ENCODE assay signal across 1 cellular context in the genomic region with DNA sequence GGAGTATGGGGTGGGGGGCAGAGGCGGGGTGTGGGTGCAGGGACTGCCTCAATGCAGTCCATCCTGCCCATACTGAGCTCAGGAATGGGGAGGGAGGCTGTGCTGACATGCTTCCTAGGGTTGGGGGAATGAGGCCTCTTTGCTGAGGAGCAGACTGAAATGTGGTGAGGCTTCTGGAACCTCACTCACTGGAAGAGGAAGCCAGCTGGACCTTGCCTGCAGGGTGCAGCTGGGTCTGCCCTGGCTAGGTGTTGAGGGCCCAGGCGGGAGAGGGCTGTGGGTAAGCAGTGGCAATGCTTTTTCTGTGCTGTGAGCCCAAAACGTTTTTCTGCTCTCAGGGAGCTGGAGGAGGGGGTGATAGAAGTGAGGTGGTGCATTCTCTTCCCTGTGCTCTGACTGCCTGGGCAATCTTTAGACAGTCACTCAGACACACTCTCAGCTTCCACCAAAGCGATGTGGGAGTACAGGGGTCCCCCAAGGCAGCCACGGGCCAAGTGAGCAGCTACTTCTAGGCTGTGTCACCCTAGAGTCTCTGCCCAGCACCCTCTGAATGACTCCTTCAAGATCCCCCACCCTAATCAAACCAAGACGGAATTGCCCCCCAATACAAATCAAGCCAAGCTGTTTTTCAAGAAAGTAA.
TF ChIP-seq lines count a peak whose summit lies in the region.

No MANE protein-coding gene starts in this region.

TF ChIP-seq in H1, 55 proteins besides CTCF, POLR2A, EP300 and RAD21:
- TF ChIP-seq RBBP5 (IDR thresholded peaks at IDR 0.05; ENCODE audit: borderline replicate concordance, low read depth, low read length) = no peak
- no peak for TF ChIP-seq CTBP2 (IDR thresholded peaks at IDR 0.05; ENCODE audit: borderline replicate concordance, insufficient read depth, insufficient read length, low read length)
